ENCODE assay signal across 8 cellular contexts in the genomic region with DNA sequence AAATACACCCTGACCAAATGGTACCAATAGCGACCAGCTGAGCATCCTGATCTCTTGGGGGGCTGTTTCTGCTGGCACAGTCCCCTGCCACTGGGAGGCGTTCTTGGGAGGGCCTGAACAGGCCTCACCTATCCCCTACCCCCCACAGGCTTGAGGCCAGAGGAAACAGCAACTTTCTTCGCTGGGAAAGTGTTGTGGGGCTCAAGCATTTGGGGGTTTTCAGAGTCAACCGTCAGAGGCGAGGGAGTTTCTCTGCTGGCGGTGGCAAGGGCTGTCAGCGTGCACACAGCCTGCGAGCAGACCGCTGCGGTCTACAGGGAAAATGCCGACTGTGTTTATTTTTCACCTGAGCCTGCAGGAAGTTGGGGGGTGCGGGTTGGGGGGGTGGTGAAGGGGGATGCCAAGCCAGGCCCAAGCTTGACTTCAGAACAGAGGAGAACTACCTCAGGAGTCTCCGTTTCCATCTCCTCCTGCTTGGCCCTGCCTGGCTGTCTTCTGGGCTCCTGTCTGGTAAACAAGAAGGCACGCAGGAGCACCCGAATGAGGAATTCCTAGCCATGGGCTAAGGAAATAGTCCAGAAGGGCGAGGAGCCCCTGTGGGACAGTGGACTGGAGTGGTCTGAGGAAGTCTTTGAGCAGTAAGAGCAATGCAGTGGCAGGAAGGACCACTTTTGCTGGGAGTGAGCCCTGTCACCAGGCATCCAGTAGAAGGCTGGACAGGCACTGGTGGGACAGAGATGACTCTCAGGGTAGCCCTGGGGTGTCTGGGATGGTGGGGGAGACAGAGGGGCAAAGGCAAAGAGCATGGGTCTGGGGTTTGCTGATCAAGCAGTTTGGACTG. TPM values are rescaled to one million over a fixed set of nuclear protein-coding genes. Genes with fewer than 3 reads are reported as not detected.
DNase-seq lines count a peak whose midpoint lies in the region; ATAC-seq, FAIRE-seq and TF ChIP-seq lines count a peak whose summit lies in the region.

No MANE protein-coding gene starts in this region.

- TF ChIP-seq CTCF in astrocyte (IDR thresholded peaks at IDR 0.05; ENCODE audit: insufficient read depth, low read depth, low read length) (no peak), omental fat pad (IDR thresholded peaks at IDR 0.05) (no peak)

- peaks cover 18% of the 10 kb centered on the region for H3K36me3 Mint-ChIP-seq in astrocyte (ENCODE audit: low read depth, unreplicated experiment)

- H3K4me2 ChIP-seq in BLaER1, result peak overlapping the region; percentile 71
- no peak overlapping the region for H3K4me2 ChIP-seq in astrocyte (ENCODE audit: low read length)

- no peaks in the 10 kb centered on the region for H3K27me3 ChIP-seq in BLaER1
- no peaks in the 10 kb centered on the region for H3K27me3 ChIP-seq in astrocyte (ENCODE audit: insufficient read depth, low read length)

- peaks cover 63% of the 10 kb centered on the region for H3K79me2 ChIP-seq in astrocyte (ENCODE audit: insufficient read depth, low read length)

- peak; percentile 78 for DNase-seq in T follicular helper cell (ENCODE audit: low read depth)
- DNase-seq in astrocyte (ENCODE audit: low read depth), result no peak
- peak; percentile 59 for DNase-seq in stimulated activated CD8-positive, alpha-beta memory T cell treated with anti-CD3 and anti-CD28 coated beads, Interleukin-15, amount 100 ng/mL, for 1 hour (ENCODE audit: low read depth)
- DNase-seq in NCI-H2107 treated with DMSO at 0.1 percent for 48 hours (lab: John Stamatoyannopoulos, UW; ENCODE audit: unreplicated experiment), result no peak
- DNase-seq in SKM-1 (lab: John Stamatoyannopoulos, UW; ENCODE audit: unreplicated experiment), result no peak
- DNase-seq in omental fat pad (ENCODE audit: low spot score), result no peak

- no peak overlapping the region for H3K4me3 Mint-ChIP-seq in astrocyte (ENCODE audit: unreplicated experiment)

- FAIRE-seq in astrocyte (lab: Jason Lieb, UNC), result no peak

- H3K27me3 Mint-ChIP-seq in astrocyte (ENCODE audit: low read depth, unreplicated experiment), result no peaks in the 10 kb centered on the region

- peaks cover 5% of the 10 kb centered on the region for H3K4me1 Mint-ChIP-seq in astrocyte (ENCODE audit: low read depth, unreplicated experiment)

- peaks cover 82% of the 10 kb centered on the region for H3K36me3 ChIP-seq in BLaER1
- H3K36me3 ChIP-seq in astrocyte (ENCODE audit: insufficient read depth, low read length), result peaks cover 8% of the 10 kb centered on the region

- H4K20me1 ChIP-seq in BLaER1 (peaks cover 100% of the 10 kb centered on the region), astrocyte (ENCODE audit: insufficient read depth, low read length) (peaks cover 85% of the 10 kb centered on the region)

- ATAC-seq in GM21528 (IDR thresholded peaks at IDR 0.05; ENCODE audit: low FRiP score, unreplicated experiment), result peak; percentile 55
- ATAC-seq in omental fat pad (ENCODE audit: low FRiP score), result no peak

- H3K4me1 ChIP-seq in BLaER1 (peaks cover 76% of the 10 kb centered on the region), astrocyte (ENCODE audit: insufficient read depth, low read length) (peaks cover 10% of the 10 kb centered on the region)

- H3K27ac ChIP-seq in BLaER1 (peak overlapping the region; percentile 9; the same call in 1 of the 2 replicates), astrocyte (ENCODE audit: low read depth, low read length) (no peak overlapping the region)

- no peak overlapping the region for H3K4me3 ChIP-seq in BLaER1
- H3K4me3 ChIP-seq in astrocyte (ENCODE audit: insufficient read depth, low read depth, low read length), result no peak overlapping the region

- no peak overlapping the region for H2AFZ ChIP-seq in astrocyte (ENCODE audit: low read depth, low read length)

- H3K9ac ChIP-seq in BLaER1, result peak overlapping the region; percentile 18
- no peak overlapping the region for H3K9ac ChIP-seq in astrocyte (ENCODE audit: low read length)

- peak overlapping the region; percentile 34 for H3K27ac Mint-ChIP-seq in astrocyte (ENCODE audit: unreplicated experiment)

- H3K9me3 Mint-ChIP-seq in astrocyte (ENCODE audit: unreplicated experiment), result no peaks in the 10 kb centered on the region

- no peaks in the 10 kb centered on the region for H3K9me3 ChIP-seq in BLaER1
- no peaks in the 10 kb centered on the region for H3K9me3 ChIP-seq in astrocyte (ENCODE audit: insufficient read depth, low read depth, low read length)

RNA-seq across cellular contexts. Expression of gene TCF7, which starts 18.1 kb away (rescaled TPM):
- total RNA-seq in astrocyte (2.6 TPM in 2 replicates), omental fat pad (1 to 10 TPM; 1.6 to 4.3 (median 2.7) TPM)

RNA-seq across cellular contexts. Expression of gene SKP1, which starts 44.2 kb away (rescaled TPM):
- 375 and 399 TPM in 2 replicates for total RNA-seq in astrocyte
- 100 to 1,000 TPM; 121 to 219 (median 211) TPM for total RNA-seq in omental fat pad

Comparison
In these comparisons a context has a peak if more than half of its experiments do, and no peak if none do; other contexts are left out.
1. DNase-seq: peak in T follicular helper cell (single experiment) and stimulated activated CD8-positive, alpha-beta memory T cell treated with anti-CD3 and anti-CD28 coated beads, Interleukin-15, amount 100 ng/mL, for 1 hour (single experiment); none in astrocyte (single experiment), NCI-H2107 treated with DMSO at 0.1 percent for 48 hours (single experiment), SKM-1 (single experiment) and omental fat pad (single experiment).